1 cellular context compared by ENCODE assay signal in genomic region chr14:65045691-65046090, GRCh38.
TF ChIP-seq lines count a peak whose summit lies in the region.

No MANE protein-coding gene starts in this region.

TF ChIP-seq in HepG2, 621 proteins besides CTCF, POLR2A, EP300 and RAD21:
- TF ChIP-seq ZNF121 (CRISPR knock-in tag; IDR thresholded peaks at IDR 0.05) (no peak), STAT5B (CRISPR knock-in tag; IDR thresholded peaks at IDR 0.05) (no peak), SNAI1 (CRISPR knock-in tag; IDR thresholded peaks at IDR 0.05; ENCODE audit: borderline replicate concordance) (no peak), SAFB2 (CRISPR knock-in tag; IDR thresholded peaks at IDR 0.05; ENCODE audit: borderline replicate concordance, low read depth) (no peak), ATF7 (IDR thresholded peaks at IDR 0.05) (no peak), ATF7 (CRISPR knock-in tag; IDR thresholded peaks at IDR 0.05) (no peak), ZNF234 (CRISPR knock-in tag; conservative IDR thresholded peaks at IDR 0.05) (no peak), HNRNPUL1 (IDR thresholded peaks at IDR 0.05; ENCODE audit: low read depth, low read length) (no peak), CBX5 (CRISPR knock-in tag; IDR thresholded peaks at IDR 0.05; ENCODE audit: borderline replicate concordance) (no peak), CBX1 (IDR thresholded peaks at IDR 0.05; ENCODE audit: low read depth) (no peak), NAIF1 (CRISPR knock-in tag; IDR thresholded peaks at IDR 0.05; ENCODE audit: borderline replicate concordance) (no peak), ZNF124 (CRISPR knock-in tag; IDR thresholded peaks at IDR 0.05) (no peak)
- TF ChIP-seq, protein P1, sequence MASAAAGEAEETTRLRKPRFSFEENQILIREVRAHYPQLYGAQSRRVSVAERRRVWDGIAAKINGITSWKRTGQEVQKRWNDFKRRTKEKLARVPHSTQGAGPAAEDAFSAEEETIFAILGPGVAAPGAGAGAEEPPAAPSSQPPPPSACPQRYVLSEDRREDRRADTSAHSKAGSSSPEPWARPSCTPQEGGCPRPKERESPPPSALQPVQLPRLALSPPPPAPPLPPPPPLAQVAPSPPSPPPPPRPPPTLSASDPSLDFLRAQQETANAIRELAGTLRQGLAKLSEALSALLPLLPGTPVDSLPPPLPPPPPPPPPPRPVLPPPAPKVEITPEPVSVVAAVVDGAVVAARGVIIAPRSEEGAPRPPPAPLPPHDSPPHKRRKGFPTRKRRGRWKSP (CRISPR knock-in tag; IDR thresholded peaks at IDR 0.05) = no peak
- TF ChIP-seq, protein P2, sequence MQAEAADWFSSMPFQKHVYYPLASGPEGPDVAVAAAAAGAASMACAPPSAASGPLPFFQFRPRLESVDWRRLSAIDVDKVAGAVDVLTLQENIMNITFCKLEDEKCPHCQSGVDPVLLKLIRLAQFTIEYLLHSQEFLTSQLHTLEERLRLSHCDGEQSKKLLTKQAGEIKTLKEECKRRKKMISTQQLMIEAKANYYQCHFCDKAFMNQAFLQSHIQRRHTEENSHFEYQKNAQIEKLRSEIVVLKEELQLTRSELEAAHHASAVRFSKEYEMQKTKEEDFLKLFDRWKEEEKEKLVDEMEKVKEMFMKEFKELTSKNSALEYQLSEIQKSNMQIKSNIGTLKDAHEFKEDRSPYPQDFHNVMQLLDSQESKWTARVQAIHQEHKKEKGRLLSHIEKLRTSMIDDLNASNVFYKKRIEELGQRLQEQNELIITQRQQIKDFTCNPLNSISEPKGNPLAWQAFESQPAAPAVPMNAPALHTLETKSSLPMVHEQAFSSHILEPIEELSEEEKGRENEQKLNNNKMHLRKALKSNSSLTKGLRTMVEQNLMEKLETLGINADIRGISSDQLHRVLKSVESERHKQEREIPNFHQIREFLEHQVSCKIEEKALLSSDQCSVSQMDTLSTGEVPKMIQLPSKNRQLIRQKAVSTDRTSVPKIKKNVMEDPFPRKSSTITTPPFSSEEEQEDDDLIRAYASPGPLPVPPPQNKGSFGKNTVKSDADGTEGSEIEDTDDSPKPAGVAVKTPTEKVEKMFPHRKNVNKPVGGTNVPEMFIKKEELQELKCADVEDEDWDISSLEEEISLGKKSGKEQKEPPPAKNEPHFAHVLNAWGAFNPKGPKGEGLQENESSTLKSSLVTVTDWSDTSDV (CRISPR knock-in tag; IDR thresholded peaks at IDR 0.05) = no peak
- TF ChIP-seq, protein P3, sequence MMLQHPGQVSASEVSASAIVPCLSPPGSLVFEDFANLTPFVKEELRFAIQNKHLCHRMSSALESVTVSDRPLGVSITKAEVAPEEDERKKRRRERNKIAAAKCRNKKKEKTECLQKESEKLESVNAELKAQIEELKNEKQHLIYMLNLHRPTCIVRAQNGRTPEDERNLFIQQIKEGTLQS (CRISPR knock-in tag; IDR thresholded peaks at IDR 0.05) = no peak
- TF ChIP-seq, protein P4, sequence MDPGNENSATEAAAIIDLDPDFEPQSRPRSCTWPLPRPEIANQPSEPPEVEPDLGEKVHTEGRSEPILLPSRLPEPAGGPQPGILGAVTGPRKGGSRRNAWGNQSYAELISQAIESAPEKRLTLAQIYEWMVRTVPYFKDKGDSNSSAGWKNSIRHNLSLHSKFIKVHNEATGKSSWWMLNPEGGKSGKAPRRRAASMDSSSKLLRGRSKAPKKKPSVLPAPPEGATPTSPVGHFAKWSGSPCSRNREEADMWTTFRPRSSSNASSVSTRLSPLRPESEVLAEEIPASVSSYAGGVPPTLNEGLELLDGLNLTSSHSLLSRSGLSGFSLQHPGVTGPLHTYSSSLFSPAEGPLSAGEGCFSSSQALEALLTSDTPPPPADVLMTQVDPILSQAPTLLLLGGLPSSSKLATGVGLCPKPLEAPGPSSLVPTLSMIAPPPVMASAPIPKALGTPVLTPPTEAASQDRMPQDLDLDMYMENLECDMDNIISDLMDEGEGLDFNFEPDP (CRISPR knock-in tag; conservative IDR thresholded peaks at IDR 0.05) = no peak
